Comparison of ENCODE assay signal across 11 cellular contexts in the genomic region with DNA sequence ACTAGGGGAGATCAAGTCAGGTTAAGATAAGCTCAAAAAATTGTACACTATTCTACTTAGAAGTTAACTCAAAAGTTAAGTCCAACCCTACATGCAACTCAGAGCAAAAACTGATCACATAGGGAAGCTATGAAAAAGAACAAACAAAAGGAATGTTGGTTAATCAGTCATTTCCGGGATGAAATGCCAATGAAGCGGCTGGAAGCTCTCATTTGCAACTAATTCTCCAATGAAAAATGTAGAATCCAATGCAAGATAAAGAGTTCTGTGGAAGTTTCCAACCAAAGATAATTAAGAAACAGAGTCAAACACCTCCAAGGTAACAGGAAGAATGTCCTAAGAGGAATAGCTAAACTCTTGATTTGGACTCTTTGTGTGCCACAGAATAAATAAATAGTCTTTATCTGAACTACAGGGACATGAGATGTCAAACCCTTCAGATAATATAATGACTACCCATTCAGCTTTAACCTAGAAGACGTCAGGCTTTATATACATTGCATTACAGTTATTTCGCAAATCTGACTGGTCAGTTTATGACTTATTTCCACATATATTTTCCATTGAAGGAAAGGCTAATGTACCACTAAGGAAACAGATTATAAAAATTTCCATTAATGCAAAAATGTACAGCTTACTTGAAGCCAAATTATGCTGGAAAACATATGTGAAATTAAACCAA. TPM values are rescaled to one million over a fixed set of nuclear protein-coding genes. Genes with fewer than 3 reads are reported as not detected.
DNase-seq lines count a peak whose midpoint lies in the region; ATAC-seq and TF ChIP-seq lines count a peak whose summit lies in the region.
"Had no signal": no experiment of that assay in that cellular context is flagged by ENCODE, and none has a peak within 500 bp of the region (broad histone marks: within the 10 kb centered on the region; RNA-seq: fewer than 3 reads in every experiment).

No MANE protein-coding gene starts in this region.

- peaks cover 11% of the 10 kb centered on the region for H3K27me3 Mint-ChIP-seq in T-helper 2 cell treated with Interferon-gamma antibody and Interleukin-4, amounts not matched to agents 5 μg/mL and 100 μg/mL, for 36 hours (ENCODE audit: low read depth)

- no peak overlapping the region for H3K27ac Mint-ChIP-seq in T-helper 2 cell treated with Interferon-gamma antibody and Interleukin-4, amounts not matched to agents 5 μg/mL and 100 μg/mL, for 36 hours

- no peak overlapping the region for H3K4me3 Mint-ChIP-seq in T-helper 2 cell treated with Interferon-gamma antibody and Interleukin-4, amounts not matched to agents 5 μg/mL and 100 μg/mL, for 36 hours

- peak overlapping the region; percentile 89 to 96 (median 94) for H3K27ac ChIP-seq in gastrocnemius medialis

- TF ChIP-seq POLR2A in gastrocnemius medialis (IDR thresholded peaks at IDR 0.05) = no peak

- in situ Hi-C loops in gastrocnemius medialis (cut with MboI; ENCODE audit: low sequenced_read_pairs in 4 of 4) = loop anchor here in 2 of 4 donors (10.0 kb wide), 2 partner anchors 46 to 154 kb away; a partner anchor contains a TSS

- no peaks in the 10 kb centered on the region for H3K36me3 Mint-ChIP-seq in T-helper 2 cell treated with Interferon-gamma antibody and Interleukin-4, amounts not matched to agents 5 μg/mL and 100 μg/mL, for 36 hours (ENCODE audit: low read depth)

- intact Hi-C loops in gastrocnemius medialis (cut with DNase I; ENCODE audit: low total_unique reads) = loop anchor here (2.0 to 10.0 kb wide), 3 partner anchors 26 to 484 kb away; a partner anchor contains a TSS

- H3K9me3 Mint-ChIP-seq in T-helper 2 cell treated with Interferon-gamma antibody and Interleukin-4, amounts not matched to agents 5 μg/mL and 100 μg/mL, for 36 hours = no peaks in the 10 kb centered on the region

- no peaks in the 10 kb centered on the region for H3K27me3 ChIP-seq in gastrocnemius medialis

- H3K9me3 ChIP-seq in gastrocnemius medialis = no peaks in the 10 kb centered on the region

- H3K4me1 ChIP-seq in gastrocnemius medialis = peaks cover 58 to 67% of the 10 kb centered on the region in 2 donors

- no peaks in the 10 kb centered on the region for H3K36me3 ChIP-seq in gastrocnemius medialis

- ATAC-seq in gastrocnemius medialis = no peak

- H3K4me1 Mint-ChIP-seq in T-helper 2 cell treated with Interferon-gamma antibody and Interleukin-4, amounts not matched to agents 5 μg/mL and 100 μg/mL, for 36 hours (ENCODE audit: low read depth) = no peaks in the 10 kb centered on the region

- H3K4me3 ChIP-seq in WI38 (ENCODE audit: low read depth, low read length) (peak overlapping the region; percentile 61), fibroblast of villous mesenchyme (ENCODE audit: low read depth, low read length) (peak overlapping the region; percentile 60), gastrocnemius medialis (peak overlapping the region; percentile 46 to 56 (median 50))

- TF ChIP-seq CTCF in WI38 (IDR thresholded peaks at IDR 0.05; ENCODE audit: low read depth, low read length) (no peak), fibroblast of villous mesenchyme (IDR thresholded peaks at IDR 0.05; ENCODE audit: insufficient read depth, low read depth, low read length) (no peak), gastrocnemius medialis (IDR thresholded peaks at IDR 0.05 in 4 of 5, conservative IDR thresholded peaks at IDR 0.05 in 1 of 5) (no peak)

- DNase-seq in GM03348 (ENCODE audit: low spot score) (peak; percentile 47), fibroblast of villous mesenchyme (ENCODE audit: low read depth) (peak; percentile 75), gastrocnemius medialis (no peak), NCI-H524 (lab: John Stamatoyannopoulos, UW) (no peak), NCI-H2081 treated with DMSO at 0.1 percent for 48 hours (lab: John Stamatoyannopoulos, UW) (no peak), DMS114 treated with DMSO at 0.1 percent for 48 hours (lab: John Stamatoyannopoulos, UW; ENCODE audit: unreplicated experiment) (no peak)
- no peak for DNase-seq in T-helper 2 cell treated with Interferon-gamma antibody and Interleukin-4, amounts not matched to agents 5 μg/mL and 100 μg/mL, for 36 hours (ENCODE audit: low spot score)
- DNase-seq: activated CD4-positive, CD25-positive, alpha-beta regulatory T cell; amygdala; NCI-H510A treated with DMSO at 0.1 percent for 48 hours had no signal

RNA-seq across cellular contexts. Expression of a gene that starts 48.0 kb away (rescaled TPM):
- total RNA-seq in fibroblast of villous mesenchyme (312 and 509 TPM in 2 replicates), gastrocnemius medialis (100 to 1,000 TPM; 114 to 219 (median 204) TPM)

Comparison
In these comparisons a context has a peak if more than half of its experiments do, and no peak if none do; other contexts are left out.
1. DNase-seq: peak in GM03348 (single experiment) and fibroblast of villous mesenchyme (single experiment); none in gastrocnemius medialis (0 of 2), T-helper 2 cell treated with Interferon-gamma antibody and Interleukin-4, amounts not matched to agents 5 μg/mL and 100 μg/mL, for 36 hours (single experiment), NCI-H524 (0 of 2), NCI-H2081 treated with DMSO at 0.1 percent for 48 hours (single experiment) and DMS114 treated with DMSO at 0.1 percent for 48 hours (single experiment).
2. Peak in every context shown above with its lines, with median percentiles within 50 percentile points of each other: H3K4me3 ChIP-seq.